In the genomic region with DNA sequence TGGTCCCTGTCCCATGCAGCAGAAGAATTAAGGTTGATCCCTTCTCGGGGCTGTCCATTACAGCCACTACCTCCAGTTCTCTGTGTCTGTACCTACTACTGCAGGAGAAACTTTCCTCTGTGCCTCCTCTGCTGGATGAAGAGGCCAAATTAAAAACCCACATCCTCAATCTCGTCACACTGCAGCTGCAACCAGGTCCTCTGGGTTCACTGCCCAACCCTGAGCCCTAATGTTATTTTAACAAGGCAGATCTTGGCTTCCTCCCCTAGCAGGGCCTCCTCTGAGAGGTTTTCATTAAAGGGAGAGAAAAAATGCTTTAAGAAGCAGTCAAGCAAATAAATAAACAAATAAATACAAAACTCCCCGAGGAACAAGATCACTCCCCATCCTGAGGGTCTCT, we compare ENCODE assay signal across 26 cellular contexts.
A peak's percentile ranks its signal among the peaks of the same experiment; 100 is the strongest.
DNase-seq lines count a peak whose midpoint lies in the region; ATAC-seq lines count a peak whose summit lies in the region.
"Had no signal": no experiment of that assay in that cellular context is flagged by ENCODE, and none has a peak within 500 bp of the region (broad histone marks: within the 10 kb centered on the region; RNA-seq: fewer than 3 reads in every experiment).

No MANE protein-coding gene starts in this region.

- ATAC-seq in effector memory CD8-positive, alpha-beta T cell (replicated peaks): peak; percentile 39
- no peak for ATAC-seq in HG03457 (IDR thresholded peaks at IDR 0.05; ENCODE audit: unreplicated experiment)
- ATAC-seq: activated T-helper 17 cell treated with anti-CD3 and anti-CD28 coated beads, Interleukin-2, amount 50 U/mL, for 72 hours; left colon; Panc1 had no signal

- in situ Hi-C loops in KBM-7 (cut with MboI; ENCODE audit: low pct_unique_long_range_greater_than_20kb, low sequenced_read_pairs): no loop called here

- H3K9ac ChIP-seq in BLaER1 treated with 17β-estradiol and CSF1 and Interleukin-3, amounts not matched to agents 10 nM and 100 nM: peak overlapping the region in 3 of 11 experiments; percentile 10 to 32 (median 23); a peak in 1 of 22 replicates

- CTCF ChIA-PET in activated CD4-positive, alpha-beta T cell treated with anti-CD3 and anti-CD28 coated beads, Interleukin-2, amount 10 ng/mL, durations not matched to agents 7 days and 5 days (lab: Charles Lee): interaction anchor here (1.5 kb wide), 1 partner anchor 22 kb away, joined by 3 read pairs; no protein-coding TSS in a partner anchor

- DNase-seq in activated CD4-positive, alpha-beta T cell treated with anti-CD3 and anti-CD28 coated beads, Interleukin-2, amount 10 ng/mL, durations not matched to agents 7 days and 5 days: no peak
- no peak for DNase-seq in activated CD4-positive, alpha-beta T cell treated with anti-CD3 and anti-CD28 coated beads, Interleukin-2, amount 10 ng/mL, durations not matched to agents 24 days and 14 days
- peak; percentile 31 for DNase-seq in M059J (ENCODE audit: low read depth)
- DNase-seq in effector memory CD8-positive, alpha-beta T cell: no peak
- DNase-seq in inferior parietal cortex (ENCODE audit: extremely low spot score): no peak
- no peak for DNase-seq in KBM-7
- DNase-seq: 8988T; activated CD4-positive, alpha-beta T cell treated with anti-CD3 and anti-CD28 coated beads, Interleukin-2, amount 50 U/mL, for 48 hours; Calu3; effector CD8-positive, alpha-beta T cell; left colon; NCI-H1417 treated with DMSO at 0.1 percent for 48 hours; NCI-H226; NCI-H526 treated with DMSO at 0.1 percent for 48 hours; sigmoid colon; stimulated activated CD4-positive, alpha-beta T cell treated with anti-CD3 and anti-CD28 coated beads, Interleukin-4, amount 100 ng/mL, for 1 hour; T-helper 1 cell; thyroid gland; uterus had no signal

- POLR2A ChIA-PET in activated CD4-positive, alpha-beta T cell treated with anti-CD3 and anti-CD28 coated beads, Interleukin-2, amount 10 ng/mL, durations not matched to agents 7 days and 5 days (lab: Charles Lee): no interaction called here

- peaks cover 30% of the 10 kb centered on the region for H3K4me1 Mint-ChIP-seq in activated CD4-positive, alpha-beta T cell treated with anti-CD3 and anti-CD28 coated beads, Interleukin-2, amount 10 ng/mL, durations not matched to agents 7 days and 5 days
- H3K4me1 Mint-ChIP-seq in activated CD4-positive, alpha-beta T cell treated with anti-CD3 and anti-CD28 coated beads, Interleukin-2, amount 10 ng/mL, durations not matched to agents 24 days and 14 days: peaks cover 28% of the 10 kb centered on the region
- H3K4me1 Mint-ChIP-seq in effector memory CD8-positive, alpha-beta T cell (ENCODE audit: low read depth in 2 of 2): peaks cover 14 to 23% of the 10 kb centered on the region in 2 donors
- H3K4me1 Mint-ChIP-seq: CD14-positive monocyte had no signal

- intact Hi-C loops in activated CD4-positive, alpha-beta T cell treated with anti-CD3 and anti-CD28 coated beads, Interleukin-2, amount 10 ng/mL, durations not matched to agents 24 days and 14 days (cut with micrococcal nuclease): no loop called here

- no peak overlapping the region for H3K4me3 ChIP-seq in BLaER1 treated with 17β-estradiol and CSF1 and Interleukin-3, amounts not matched to agents 10 nM and 100 nM
- H3K4me3 ChIP-seq: coronary artery, K562, sigmoid colon, thyroid gland, uterus had no signal

- H3K36me3 Mint-ChIP-seq in activated CD4-positive, alpha-beta T cell treated with anti-CD3 and anti-CD28 coated beads, Interleukin-2, amount 10 ng/mL, durations not matched to agents 7 days and 5 days (ENCODE audit: low read depth): peaks cover 29% of the 10 kb centered on the region
- H3K36me3 Mint-ChIP-seq in activated CD4-positive, alpha-beta T cell treated with anti-CD3 and anti-CD28 coated beads, Interleukin-2, amount 10 ng/mL, durations not matched to agents 24 days and 14 days (ENCODE audit: low read depth): peaks cover 4% of the 10 kb centered on the region
- H3K36me3 Mint-ChIP-seq in effector memory CD8-positive, alpha-beta T cell (ENCODE audit: insufficient read depth): no peaks in the 10 kb centered on the region
- H3K36me3 Mint-ChIP-seq: CD14-positive monocyte had no signal

- H3K27me3 Mint-ChIP-seq in activated CD4-positive, alpha-beta T cell treated with anti-CD3 and anti-CD28 coated beads, Interleukin-2, amount 10 ng/mL, durations not matched to agents 7 days and 5 days: peaks cover 4% of the 10 kb centered on the region
- peaks cover 9% of the 10 kb centered on the region for H3K27me3 Mint-ChIP-seq in activated CD4-positive, alpha-beta T cell treated with anti-CD3 and anti-CD28 coated beads, Interleukin-2, amount 10 ng/mL, durations not matched to agents 24 days and 14 days
- H3K27me3 Mint-ChIP-seq in effector memory CD8-positive, alpha-beta T cell: peaks cover 0 to 10% of the 10 kb centered on the region in 2 donors
- H3K27me3 Mint-ChIP-seq: activated T-helper 17 cell treated with anti-CD3 and anti-CD28 coated beads, Interleukin-2, amount 50 U/mL, for 72 hours had no signal

- peak overlapping the region in 4 of 11 experiments; percentile 20 to 41 (median 26); a peak in 6 of 22 replicates for H3K27ac ChIP-seq in BLaER1 treated with 17β-estradiol and CSF1 and Interleukin-3, amounts not matched to agents 10 nM and 100 nM
- H3K27ac ChIP-seq: coronary artery, thyroid gland, uterus had no signal

- H3K27me3 ChIP-seq in BLaER1 treated with 17β-estradiol and CSF1 and Interleukin-3, amounts not matched to agents 10 nM and 100 nM: no peaks in the 10 kb centered on the region
- H3K27me3 ChIP-seq: sigmoid colon, thyroid gland, uterus had no signal

- H3K9me3 Mint-ChIP-seq in activated CD4-positive, alpha-beta T cell treated with anti-CD3 and anti-CD28 coated beads, Interleukin-2, amount 10 ng/mL, durations not matched to agents 7 days and 5 days: no peaks in the 10 kb centered on the region
- no peaks in the 10 kb centered on the region for H3K9me3 Mint-ChIP-seq in activated CD4-positive, alpha-beta T cell treated with anti-CD3 and anti-CD28 coated beads, Interleukin-2, amount 10 ng/mL, durations not matched to agents 24 days and 14 days
- H3K9me3 Mint-ChIP-seq in effector memory CD8-positive, alpha-beta T cell: no peaks in the 10 kb centered on the region
- H3K9me3 Mint-ChIP-seq: activated T-helper 17 cell treated with anti-CD3 and anti-CD28 coated beads, Interleukin-2, amount 50 U/mL, for 72 hours had no signal

- H3K4me3 Mint-ChIP-seq in activated CD4-positive, alpha-beta T cell treated with anti-CD3 and anti-CD28 coated beads, Interleukin-2, amount 10 ng/mL, durations not matched to agents 7 days and 5 days: no peak overlapping the region
- H3K4me3 Mint-ChIP-seq in activated CD4-positive, alpha-beta T cell treated with anti-CD3 and anti-CD28 coated beads, Interleukin-2, amount 10 ng/mL, durations not matched to agents 24 days and 14 days: no peak overlapping the region
- no peak overlapping the region for H3K4me3 Mint-ChIP-seq in effector memory CD8-positive, alpha-beta T cell
- H3K4me3 Mint-ChIP-seq: activated T-helper 17 cell treated with anti-CD3 and anti-CD28 coated beads, Interleukin-2, amount 50 U/mL, for 72 hours; CD14-positive monocyte had no signal

- H3K27ac Mint-ChIP-seq in activated CD4-positive, alpha-beta T cell treated with anti-CD3 and anti-CD28 coated beads, Interleukin-2, amount 10 ng/mL, durations not matched to agents 7 days and 5 days: peak overlapping the region; percentile 75
- H3K27ac Mint-ChIP-seq in activated CD4-positive, alpha-beta T cell treated with anti-CD3 and anti-CD28 coated beads, Interleukin-2, amount 10 ng/mL, durations not matched to agents 24 days and 14 days: no peak overlapping the region
- peak overlapping the region in 1 of 2 donors; percentile 36 for H3K27ac Mint-ChIP-seq in effector memory CD8-positive, alpha-beta T cell
- H3K27ac Mint-ChIP-seq: activated T-helper 17 cell treated with anti-CD3 and anti-CD28 coated beads, Interleukin-2, amount 50 U/mL, for 72 hours; CD14-positive monocyte had no signal

- no peaks in the 10 kb centered on the region for H3K9me3 ChIP-seq in BLaER1 treated with 17β-estradiol and CSF1 and Interleukin-3, amounts not matched to agents 10 nM and 100 nM (replicated peaks in 1 of 11)
- H3K9me3 ChIP-seq: sigmoid colon, thyroid gland, uterus had no signal

- peak overlapping the region in 9 of 11 experiments; percentile 27 to 82 (median 69); a peak in 18 of 22 replicates for H3K4me2 ChIP-seq in BLaER1 treated with 17β-estradiol and CSF1 and Interleukin-3, amounts not matched to agents 10 nM and 100 nM

- H3K4me1 ChIP-seq in BLaER1 treated with 17β-estradiol and CSF1 and Interleukin-3, amounts not matched to agents 10 nM and 100 nM: peaks cover 0 to 54% (median 44%) of the 10 kb centered on the region in 10 experiments; a peak in 16 of 20 replicates
- H3K4me1 ChIP-seq: thyroid gland, uterus had no signal

- H3K36me3 ChIP-seq in BLaER1 treated with 17β-estradiol and CSF1 and Interleukin-3, amounts not matched to agents 10 nM and 100 nM: no peaks in the 10 kb centered on the region
- H3K36me3 ChIP-seq: sigmoid colon, thyroid gland, uterus had no signal

- no peaks in the 10 kb centered on the region for H4K20me1 ChIP-seq in BLaER1 treated with 17β-estradiol and CSF1 and Interleukin-3, amounts not matched to agents 10 nM and 100 nM
